1 cellular context compared by ENCODE assay signal in the genomic region with DNA sequence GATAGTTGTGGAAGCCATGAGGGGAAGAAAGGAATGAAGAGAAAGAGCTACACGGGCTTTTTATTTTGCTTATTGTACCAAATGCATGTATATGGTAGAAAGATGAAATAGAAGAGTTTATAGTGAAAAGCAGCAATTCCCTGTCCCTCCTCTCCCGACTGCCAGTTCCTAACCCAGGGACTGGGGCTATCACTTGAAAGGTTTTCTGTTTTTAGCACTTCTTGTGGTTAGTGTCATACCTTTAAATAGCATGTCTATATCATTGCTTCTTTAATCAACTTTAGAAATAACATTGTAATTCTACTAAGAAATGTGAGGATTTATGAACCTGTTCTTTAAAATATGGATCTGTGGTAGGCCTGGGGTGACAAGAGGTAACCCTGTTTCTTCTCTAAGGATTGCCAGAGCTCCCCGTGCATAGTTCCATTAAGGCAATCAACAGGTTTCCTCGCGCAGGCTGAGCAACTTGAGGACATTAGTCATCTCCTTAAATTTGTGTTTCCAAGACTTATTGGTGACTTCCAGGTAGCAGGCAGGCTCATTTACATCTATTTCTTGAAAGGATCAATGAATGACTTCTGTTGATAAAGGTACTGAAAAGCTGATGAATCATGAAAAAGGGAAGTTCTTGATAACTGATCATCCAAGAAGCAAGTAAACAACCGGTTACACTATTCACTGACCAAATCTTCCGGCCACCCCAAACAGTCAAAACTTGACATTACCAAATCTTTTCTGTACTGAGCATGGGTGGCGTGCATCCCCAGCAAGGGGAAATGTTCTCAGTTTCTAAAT.
TF ChIP-seq lines count a peak whose summit lies in the region.

No MANE protein-coding gene starts in this region.

TF ChIP-seq in K562, 482 proteins besides CTCF, POLR2A, EP300 and RAD21 (continued from another document):
- TF ChIP-seq, protein P1, sequence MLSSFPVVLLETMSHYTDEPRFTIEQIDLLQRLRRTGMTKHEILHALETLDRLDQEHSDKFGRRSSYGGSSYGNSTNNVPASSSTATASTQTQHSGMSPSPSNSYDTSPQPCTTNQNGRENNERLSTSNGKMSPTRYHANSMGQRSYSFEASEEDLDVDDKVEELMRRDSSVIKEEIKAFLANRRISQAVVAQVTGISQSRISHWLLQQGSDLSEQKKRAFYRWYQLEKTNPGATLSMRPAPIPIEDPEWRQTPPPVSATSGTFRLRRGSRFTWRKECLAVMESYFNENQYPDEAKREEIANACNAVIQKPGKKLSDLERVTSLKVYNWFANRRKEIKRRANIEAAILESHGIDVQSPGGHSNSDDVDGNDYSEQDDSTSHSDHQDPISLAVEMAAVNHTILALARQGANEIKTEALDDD (IDR thresholded peaks at IDR 0.05) = peak; percentile 83
- TF ChIP-seq, protein P2, sequence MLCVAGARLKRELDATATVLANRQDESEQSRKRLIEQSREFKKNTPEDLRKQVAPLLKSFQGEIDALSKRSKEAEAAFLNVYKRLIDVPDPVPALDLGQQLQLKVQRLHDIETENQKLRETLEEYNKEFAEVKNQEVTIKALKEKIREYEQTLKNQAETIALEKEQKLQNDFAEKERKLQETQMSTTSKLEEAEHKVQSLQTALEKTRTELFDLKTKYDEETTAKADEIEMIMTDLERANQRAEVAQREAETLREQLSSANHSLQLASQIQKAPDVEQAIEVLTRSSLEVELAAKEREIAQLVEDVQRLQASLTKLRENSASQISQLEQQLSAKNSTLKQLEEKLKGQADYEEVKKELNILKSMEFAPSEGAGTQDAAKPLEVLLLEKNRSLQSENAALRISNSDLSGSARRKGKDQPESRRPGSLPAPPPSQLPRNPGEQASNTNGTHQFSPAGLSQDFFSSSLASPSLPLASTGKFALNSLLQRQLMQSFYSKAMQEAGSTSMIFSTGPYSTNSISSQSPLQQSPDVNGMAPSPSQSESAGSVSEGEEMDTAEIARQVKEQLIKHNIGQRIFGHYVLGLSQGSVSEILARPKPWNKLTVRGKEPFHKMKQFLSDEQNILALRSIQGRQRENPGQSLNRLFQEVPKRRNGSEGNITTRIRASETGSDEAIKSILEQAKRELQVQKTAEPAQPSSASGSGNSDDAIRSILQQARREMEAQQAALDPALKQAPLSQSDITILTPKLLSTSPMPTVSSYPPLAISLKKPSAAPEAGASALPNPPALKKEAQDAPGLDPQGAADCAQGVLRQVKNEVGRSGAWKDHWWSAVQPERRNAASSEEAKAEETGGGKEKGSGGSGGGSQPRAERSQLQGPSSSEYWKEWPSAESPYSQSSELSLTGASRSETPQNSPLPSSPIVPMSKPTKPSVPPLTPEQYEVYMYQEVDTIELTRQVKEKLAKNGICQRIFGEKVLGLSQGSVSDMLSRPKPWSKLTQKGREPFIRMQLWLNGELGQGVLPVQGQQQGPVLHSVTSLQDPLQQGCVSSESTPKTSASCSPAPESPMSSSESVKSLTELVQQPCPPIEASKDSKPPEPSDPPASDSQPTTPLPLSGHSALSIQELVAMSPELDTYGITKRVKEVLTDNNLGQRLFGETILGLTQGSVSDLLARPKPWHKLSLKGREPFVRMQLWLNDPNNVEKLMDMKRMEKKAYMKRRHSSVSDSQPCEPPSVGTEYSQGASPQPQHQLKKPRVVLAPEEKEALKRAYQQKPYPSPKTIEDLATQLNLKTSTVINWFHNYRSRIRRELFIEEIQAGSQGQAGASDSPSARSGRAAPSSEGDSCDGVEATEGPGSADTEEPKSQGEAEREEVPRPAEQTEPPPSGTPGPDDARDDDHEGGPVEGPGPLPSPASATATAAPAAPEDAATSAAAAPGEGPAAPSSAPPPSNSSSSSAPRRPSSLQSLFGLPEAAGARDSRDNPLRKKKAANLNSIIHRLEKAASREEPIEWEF (CRISPR knock-in tag; IDR thresholded peaks at IDR 0.05) = peak; percentile 82; the same call in 1 of the 2 replicates
- TF ChIP-seq NRF1 (conservative IDR thresholded peaks at IDR 0.05 in 1 of 2, IDR thresholded peaks at IDR 0.05 in 1 of 2) = peak in 1 of 2 experiments; percentile 41; a peak in 1 of 4 replicates
- TF ChIP-seq, protein P3, sequence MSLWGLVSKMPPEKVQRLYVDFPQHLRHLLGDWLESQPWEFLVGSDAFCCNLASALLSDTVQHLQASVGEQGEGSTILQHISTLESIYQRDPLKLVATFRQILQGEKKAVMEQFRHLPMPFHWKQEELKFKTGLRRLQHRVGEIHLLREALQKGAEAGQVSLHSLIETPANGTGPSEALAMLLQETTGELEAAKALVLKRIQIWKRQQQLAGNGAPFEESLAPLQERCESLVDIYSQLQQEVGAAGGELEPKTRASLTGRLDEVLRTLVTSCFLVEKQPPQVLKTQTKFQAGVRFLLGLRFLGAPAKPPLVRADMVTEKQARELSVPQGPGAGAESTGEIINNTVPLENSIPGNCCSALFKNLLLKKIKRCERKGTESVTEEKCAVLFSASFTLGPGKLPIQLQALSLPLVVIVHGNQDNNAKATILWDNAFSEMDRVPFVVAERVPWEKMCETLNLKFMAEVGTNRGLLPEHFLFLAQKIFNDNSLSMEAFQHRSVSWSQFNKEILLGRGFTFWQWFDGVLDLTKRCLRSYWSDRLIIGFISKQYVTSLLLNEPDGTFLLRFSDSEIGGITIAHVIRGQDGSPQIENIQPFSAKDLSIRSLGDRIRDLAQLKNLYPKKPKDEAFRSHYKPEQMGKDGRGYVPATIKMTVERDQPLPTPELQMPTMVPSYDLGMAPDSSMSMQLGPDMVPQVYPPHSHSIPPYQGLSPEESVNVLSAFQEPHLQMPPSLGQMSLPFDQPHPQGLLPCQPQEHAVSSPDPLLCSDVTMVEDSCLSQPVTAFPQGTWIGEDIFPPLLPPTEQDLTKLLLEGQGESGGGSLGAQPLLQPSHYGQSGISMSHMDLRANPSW (CRISPR knock-in tag; IDR thresholded peaks at IDR 0.05) = no peak
- TF ChIP-seq FOXA3 (CRISPR knock-in tag; conservative IDR thresholded peaks at IDR 0.05 in 1 of 2, IDR thresholded peaks at IDR 0.05 in 1 of 2) = peak; percentile 13 to 74; a peak in 2 of 4 replicates
- TF ChIP-seq CHD2 (IDR thresholded peaks at IDR 0.05; ENCODE audit: low read depth, low read length) = no peak
- peak; percentile 70 for TF ChIP-seq FOSL1 (tag; conservative IDR thresholded peaks at IDR 0.05)
